ENCODE assay signal across 19 cellular contexts in genomic region chr4:20354120-20354519, GRCh38.
A peak's percentile ranks its signal among the peaks of the same experiment; 100 is the strongest.
DNase-seq lines count a peak whose midpoint lies in the region; ATAC-seq, FAIRE-seq and TF ChIP-seq lines count a peak whose summit lies in the region.
"Had no signal": no experiment of that assay in that cellular context is flagged by ENCODE, and none has a peak within 500 bp of the region (broad histone marks: within the 10 kb centered on the region; RNA-seq: fewer than 3 reads in every experiment).

No MANE protein-coding gene starts in this region.

- peaks cover 32% of the 10 kb centered on the region for H3K4me1 Mint-ChIP-seq in HFFc6 (ENCODE audit: low read depth)
- no peaks in the 10 kb centered on the region for H3K4me1 Mint-ChIP-seq in stimulated activated naive CD8-positive, alpha-beta T cell treated with anti-CD3 and anti-CD28 coated beads, Interleukin-15, amount 100 ng/mL, for 72 hours
- H3K4me1 Mint-ChIP-seq: T-helper 17 cell had no signal

- H3K27me3 ChIP-seq in aorta (ENCODE audit: control insufficient read depth in 1 of 2, insufficient read depth in 2 of 2, low read length in 1 of 2) = no peaks in the 10 kb centered on the region
- H3K27me3 ChIP-seq: ovary, testis had no signal

- peak overlapping the region; percentile 62 for H3K27ac Mint-ChIP-seq in HFFc6
- no peak overlapping the region for H3K27ac Mint-ChIP-seq in stimulated activated naive CD8-positive, alpha-beta T cell treated with anti-CD3 and anti-CD28 coated beads, Interleukin-15, amount 100 ng/mL, for 72 hours
- H3K27ac Mint-ChIP-seq: T-helper 17 cell had no signal

- DNase-seq in D721Med (ENCODE audit: insufficient read length, low spot score) (no peak), HFFc6 (no peak), NCI-H2227 treated with DMSO at 0.1 percent for 48 hours (lab: John Stamatoyannopoulos, UW) (peak; percentile 42), iPS-NIHi11 (ENCODE audit: low spot score) (peak; percentile 30), amniotic stem cell (lab: John Stamatoyannopoulos, UW) (no peak), RWPE1 (ENCODE audit: low spot score) (no peak), aorta (no peak)
- DNase-seq in stimulated activated naive CD8-positive, alpha-beta T cell treated with anti-CD3 and anti-CD28 coated beads, Interleukin-15, amount 100 ng/mL, for 72 hours = no peak
- DNase-seq: BE2C; DMS53; head of caudate nucleus; NCI-H446 treated with DMSO at 0.1 percent for 48 hours; ovary; stimulated activated CD4-positive, alpha-beta T cell treated with anti-CD3 and anti-CD28 coated beads, Interleukin-4, amount 100 ng/mL, for 24 hours; T-helper 17 cell; testis had no signal

- H3K27ac ChIP-seq in RWPE1 (no peak overlapping the region), aorta (ENCODE audit: low read depth in 1 of 2, low read length in 2 of 2) (no peak overlapping the region)
- H3K27ac ChIP-seq: ovary, testis had no signal

- peaks cover 0 to 2% of the 10 kb centered on the region in 2 donors for H3K4me1 ChIP-seq in aorta (ENCODE audit: control insufficient read depth in 1 of 2, insufficient read depth in 2 of 2, low read length in 2 of 2)
- H3K4me1 ChIP-seq: BE2C, testis had no signal

- no peaks in the 10 kb centered on the region for H3K9me3 ChIP-seq in aorta (ENCODE audit: control insufficient read depth, low read length)
- H3K9me3 ChIP-seq: BE2C, ovary, testis had no signal

- H3K4me3 ChIP-seq in aorta (ENCODE audit: low read length in 2 of 2) = no peak overlapping the region
- H3K4me3 ChIP-seq: ovary, testis had no signal

- 57 to 73% methylated on average over 1 of the region's 1 CpG for WGBS in aorta, 2 donors

- CTCF ChIA-PET in RWPE1 (lab: Yijun Ruan, JAX) = no interaction called here

- FAIRE-seq in D721Med (lab: Jason Lieb, UNC) = peak; percentile 44
- FAIRE-seq: keratinocyte had no signal

- H3K36me3 ChIP-seq in aorta (ENCODE audit: control insufficient read depth in 1 of 2, insufficient read depth in 2 of 2, low read length in 1 of 2) = no peaks in the 10 kb centered on the region
- H3K36me3 ChIP-seq: BE2C, ovary had no signal

- TF ChIP-seq CTCF in D721Med (IDR thresholded peaks at IDR 0.05; ENCODE audit: insufficient read depth, missing control alignments) (no peak), HFFc6 (IDR thresholded peaks at IDR 0.05) (no peak), RWPE1 (conservative IDR thresholded peaks at IDR 0.05; ENCODE audit: low read depth) (no peak)

- H3K9me3 Mint-ChIP-seq in HFFc6 = no peaks in the 10 kb centered on the region
- peaks cover 0 to 2% of the 10 kb centered on the region in 2 donors for H3K9me3 Mint-ChIP-seq in stimulated activated naive CD8-positive, alpha-beta T cell treated with anti-CD3 and anti-CD28 coated beads, Interleukin-15, amount 100 ng/mL, for 72 hours

- H3K4me3 Mint-ChIP-seq in HFFc6 = no peak overlapping the region
- H3K4me3 Mint-ChIP-seq in stimulated activated naive CD8-positive, alpha-beta T cell treated with anti-CD3 and anti-CD28 coated beads, Interleukin-15, amount 100 ng/mL, for 72 hours = no peak overlapping the region
- H3K4me3 Mint-ChIP-seq: T-helper 17 cell had no signal

- POLR2A ChIA-PET in RWPE1 (lab: Yijun Ruan, JAX; ENCODE audit: low non-redundant PET) = no interaction called here

- H3K36me3 Mint-ChIP-seq in HFFc6 (ENCODE audit: low read depth) = peaks cover 4% of the 10 kb centered on the region

- H3K27me3 Mint-ChIP-seq in HFFc6 (ENCODE audit: insufficient read depth) = peaks cover 1% of the 10 kb centered on the region; the same call in 1 of the 2 replicates
- no peaks in the 10 kb centered on the region for H3K27me3 Mint-ChIP-seq in stimulated activated naive CD8-positive, alpha-beta T cell treated with anti-CD3 and anti-CD28 coated beads, Interleukin-15, amount 100 ng/mL, for 72 hours
- H3K27me3 Mint-ChIP-seq: T-helper 17 cell had no signal

- ATAC-seq in stimulated activated naive CD8-positive, alpha-beta T cell treated with anti-CD3 and anti-CD28 coated beads, Interleukin-15, amount 100 ng/mL, for 72 hours = no peak
- ATAC-seq in aorta (ENCODE audit: low FRiP score) = no peak
- ATAC-seq: activated CD4-positive, CD25-positive, alpha-beta regulatory T cell treated with anti-CD3 and anti-CD28 coated beads, Interleukin-2, amount 50 U/mL, for 24 hours; esophagus mucosa; T-helper 17 cell had no signal

- intact Hi-C loops in aorta (cut with DNase I) = no loop called here

Comparison
In these comparisons a context has a peak if more than half of its experiments do, and no peak if none do; other contexts are left out.
1. DNase-seq: peak in NCI-H2227 treated with DMSO at 0.1 percent for 48 hours (single experiment) and iPS-NIHi11 (single experiment); none in D721Med (single experiment), HFFc6 (single experiment), amniotic stem cell (single experiment), RWPE1 (single experiment), stimulated activated naive CD8-positive, alpha-beta T cell treated with anti-CD3 and anti-CD28 coated beads, Interleukin-15, amount 100 ng/mL, for 72 hours (0 of 2) and aorta (0 of 2).